11 cellular contexts compared by ENCODE assay signal in genomic region chr5:173802670-173803165, GRCh38.
DNase-seq lines count a peak whose midpoint lies in the region; ATAC-seq and TF ChIP-seq lines count a peak whose summit lies in the region.
"Had no signal": no experiment of that assay in that cellular context is flagged by ENCODE, and none has a peak within 500 bp of the region (broad histone marks: within the 10 kb centered on the region; RNA-seq: fewer than 3 reads in every experiment).

No MANE protein-coding gene starts in this region.

- no peak overlapping the region for H3K4me3 ChIP-seq in upper lobe of right lung

- DNase-seq in Kasumi-1 (lab: John Stamatoyannopoulos, UW): peak; percentile 67 to 86
- peak; percentile 92 for DNase-seq in amniotic epithelial cell (ENCODE audit: low read depth)
- DNase-seq in left colon: peak; percentile 76 to 84
- DNase-seq in upper lobe of right lung: peak; percentile 84
- DNase-seq in activated CD8-positive, alpha-beta memory T cell treated with anti-CD3 and anti-CD28 coated beads, Interleukin-2, amount 50 U/mL, for 4 hours: no peak
- no peak for DNase-seq in NCI-H2029 (lab: John Stamatoyannopoulos, UW)
- DNase-seq: DMS79; stimulated activated naive B cell treated with anti-CD40 and anti-IgM and Interleukin-4, amounts not matched to agents 10 μg/mL and 1 μg/mL and 100 μg/mL, for 72 hours; T-helper 1 cell had no signal

- peaks cover 5% of the 10 kb centered on the region for H3K4me1 ChIP-seq in upper lobe of right lung

- H3K36me3 ChIP-seq in upper lobe of right lung: no peaks in the 10 kb centered on the region

- peak; percentile 100 for ATAC-seq in left colon
- ATAC-seq in upper lobe of right lung: peak; percentile 89
- no peak for ATAC-seq in HG03280 (IDR thresholded peaks at IDR 0.05; ENCODE audit: unreplicated experiment)
- ATAC-seq in GM18907 (IDR thresholded peaks at IDR 0.05; ENCODE audit: unreplicated experiment): no peak
- ATAC-seq: stimulated activated naive B cell treated with anti-CD40 and anti-IgM and Interleukin-4, amounts not matched to agents 10 μg/mL and 1 μg/mL and 100 μg/mL, for 72 hours had no signal

- TF ChIP-seq CTCF in upper lobe of right lung (IDR thresholded peaks at IDR 0.05): no peak

- no peaks in the 10 kb centered on the region for H3K27me3 ChIP-seq in upper lobe of right lung

- H3K9me3 ChIP-seq in upper lobe of right lung: no peaks in the 10 kb centered on the region

- intact Hi-C loops in left colon (cut with DNase I, micrococcal nuclease) (no loop called here), upper lobe of right lung (cut with DNase I) (no loop called here)

- no peak overlapping the region for H3K27ac ChIP-seq in upper lobe of right lung

Comparison
In these comparisons a context has a peak if more than half of its experiments do, and no peak if none do; other contexts are left out.
1. DNase-seq: peak in Kasumi-1 (2 of 2), amniotic epithelial cell (single experiment), left colon (2 of 2) and upper lobe of right lung (single experiment); none in activated CD8-positive, alpha-beta memory T cell treated with anti-CD3 and anti-CD28 coated beads, Interleukin-2, amount 50 U/mL, for 4 hours (single experiment) and NCI-H2029 (single experiment).
2. ATAC-seq: peak in left colon (single experiment) and upper lobe of right lung (single experiment); none in HG03280 (single experiment) and GM18907 (single experiment).